8 cellular contexts compared by ENCODE assay signal in genomic region chr6:109373762-109374161, GRCh38. TPM values are rescaled to one million over a fixed set of nuclear protein-coding genes. Genes with fewer than 3 reads are reported as not detected.
A peak's percentile ranks its signal among the peaks of the same experiment; 100 is the strongest.
DNase-seq lines count a peak whose midpoint lies in the region; ATAC-seq, FAIRE-seq and TF ChIP-seq lines count a peak whose summit lies in the region.

No MANE protein-coding gene starts in this region.

- TF ChIP-seq POLR2A in K562 (conservative IDR thresholded peaks at IDR 0.05), result peak; percentile 23; the same call in 1 of the 2 replicates

- H3K79me2 ChIP-seq in K562 (ENCODE audit: control insufficient read depth, insufficient read depth, low read length), result peaks cover 94% of the 10 kb centered on the region

- intact Hi-C loops in K562 (cut with micrococcal nuclease) (no loop called here), tibial artery (cut with DNase I; ENCODE audit: low total_unique reads) (no loop called here)

- peaks cover 100% of the 10 kb centered on the region for H3K36me3 ChIP-seq in K562 (ENCODE audit: control insufficient read depth, insufficient read depth, low read length)
- peaks cover 59 to 79% (median 61%) of the 10 kb centered on the region in 3 donors for H3K36me3 ChIP-seq in tibial artery

- CTCF ChIA-PET in K562 (lab: Yijun Ruan, JAX; ENCODE audit: low intra/inter-chr PET ratio), result no interaction called here

- no peak for FAIRE-seq in K562 (lab: Jason Lieb, UNC)

- no peak for TF ChIP-seq EP300 in K562 (IDR thresholded peaks at IDR 0.05; ENCODE audit: low read length)

- no peak overlapping the region for H3K4me3 ChIP-seq in AG10803 (ENCODE audit: low read length)
- H3K4me3 ChIP-seq in K562, result no peak overlapping the region
- no peak overlapping the region for H3K4me3 ChIP-seq in tibial artery

- H3K4me1 ChIP-seq in K562 (replicated peaks in 1 of 2; ENCODE audit: control insufficient read depth in 2 of 2, insufficient read depth in 2 of 2, low read length in 2 of 2) (peaks cover 0 to 21% of the 10 kb centered on the region in 2 experiments; a peak in 2 of 5 replicates), tibial artery (peaks cover 0 to 66% (median 11%) of the 10 kb centered on the region in 4 donors)

- H3K27ac ChIP-seq in K562 (ENCODE audit: extremely low read depth, low read depth, low read length) (no peak overlapping the region), tibial artery (no peak overlapping the region)

- H2AFZ ChIP-seq in K562 (ENCODE audit: low read depth, low read length), result no peak overlapping the region

- no peak overlapping the region for H3K9ac ChIP-seq in K562 (ENCODE audit: insufficient read depth in 1 of 2, low read depth in 2 of 2, low read length in 2 of 2)

- no peaks in the 10 kb centered on the region for H3K9me3 ChIP-seq in K562 (replicated peaks; ENCODE audit: control insufficient read depth, insufficient read depth, low read depth, low read length)
- H3K9me3 ChIP-seq in tibial artery, result no peaks in the 10 kb centered on the region

- H3K27me3 ChIP-seq in K562 (ENCODE audit: control insufficient read depth in 2 of 2, insufficient read depth in 2 of 2, low read length in 2 of 2) (no peaks in the 10 kb centered on the region), tibial artery (no peaks in the 10 kb centered on the region)

- TF ChIP-seq CTCF in AG10803 (conservative IDR thresholded peaks at IDR 0.05; ENCODE audit: low read length), result no peak
- no peak for TF ChIP-seq CTCF in K562 (IDR thresholded peaks at IDR 0.05 in 2 of 3, conservative IDR thresholded peaks at IDR 0.05 in 1 of 3; ENCODE audit: insufficient read depth in 2 of 3, low read depth in 1 of 3, low read length in 3 of 3)
- TF ChIP-seq CTCF in tibial artery (IDR thresholded peaks at IDR 0.05), result no peak

- in situ Hi-C loops in K562 (cut with MboI), result no loop called here

- peaks cover 5% of the 10 kb centered on the region; the same call in 1 of the 2 replicates for H4K20me1 ChIP-seq in K562 (replicated peaks; ENCODE audit: control insufficient read depth, insufficient read depth, low read length)

- POLR2A ChIA-PET in K562 (lab: Yijun Ruan, JAX), result interaction anchor here (0.7 to 1.4 kb wide), 4 partner anchors 9 to 135 kb away, joined by 3 to 11 read pairs (median 3); partner anchors contain the start of gene CD164

- TF ChIP-seq RAD21 in K562 (CRISPR knock-in tag; conservative IDR thresholded peaks at IDR 0.05 in 1 of 2, IDR thresholded peaks at IDR 0.05 in 1 of 2), result no peak

- H3K9me1 ChIP-seq in K562 (ENCODE audit: control insufficient read depth, insufficient read depth, low read length), result no peaks in the 10 kb centered on the region

- H3K4me2 ChIP-seq in K562 (ENCODE audit: insufficient read depth, low read length), result no peak overlapping the region

- no TSS peak for BruUV-seq in K562 (replicated peaks; lab: Mats Ljungman, UMichigan)

- 98% methylated on average over 4 of the region's 4 CpGs for WGBS in K562 (ENCODE audit: insufficient coverage, low coverage, missing lambda C conversion rate)

- DNase-seq in AG10803 (ENCODE audit: low read depth), result peak; percentile 26
- no peak for DNase-seq in K562 (ENCODE audit: extremely low read depth in 1 of 4, low spot score in 3 of 4)
- no peak for DNase-seq in NCI-H187 treated with DMSO at 0.1 percent for 48 hours (lab: John Stamatoyannopoulos, UW)
- DNase-seq in tibial artery, result no peak
- DNase-seq in SKM-1 treated with dmso at 0.1 percent for 144 hours (lab: John Stamatoyannopoulos, UW; ENCODE audit: unreplicated experiment), result no peak
- DNase-seq in DMS 273 (lab: John Stamatoyannopoulos, UW; ENCODE audit: unreplicated experiment), result no peak

- peak; percentile 75 for ATAC-seq in GM19324 (IDR thresholded peaks at IDR 0.05; ENCODE audit: low FRiP score, unreplicated experiment)
- peak; percentile 94 for ATAC-seq in HG03175 (IDR thresholded peaks at IDR 0.05; ENCODE audit: unreplicated experiment)
- peak; percentile 14 for ATAC-seq in K562

TF ChIP-seq in K562, 482 proteins besides CTCF, POLR2A, EP300 and RAD21:
- TF ChIP-seq ZNF695 (CRISPR knock-in tag; IDR thresholded peaks at IDR 0.05) (no peak), HNRNPUL1 (IDR thresholded peaks at IDR 0.05; ENCODE audit: low read length) (no peak), MCM2 (IDR thresholded peaks at IDR 0.05; ENCODE audit: low read depth) (no peak), SMC3 (conservative IDR thresholded peaks at IDR 0.05; ENCODE audit: insufficient read depth, low read depth, low read length) (no peak), ELF1 (tag; IDR thresholded peaks at IDR 0.05) (no peak), ZNF780A (CRISPR knock-in tag; IDR thresholded peaks at IDR 0.05) (no peak), NONO (IDR thresholded peaks at IDR 0.05; ENCODE audit: low read depth in 2 of 2, low read length in 1 of 2) (no peak), ADNP (tag; IDR thresholded peaks at IDR 0.05) (no peak), SUPT5H (IDR thresholded peaks at IDR 0.05) (0 out of 2 replicates have a peak, but pooled peaks have one; percentile 21), MCM7 (IDR thresholded peaks at IDR 0.05) (no peak), ZKSCAN3 (CRISPR knock-in tag; IDR thresholded peaks at IDR 0.05) (no peak), RNF2 (IDR thresholded peaks at IDR 0.05) (no peak), HDAC3 (IDR thresholded peaks at IDR 0.05; ENCODE audit: borderline replicate concordance, partially characterized antibody) (no peak), BACH1 (tag; IDR thresholded peaks at IDR 0.05) (no peak), GABPB1 (CRISPR knock-in tag; IDR thresholded peaks at IDR 0.05) (no peak), POLR2AphosphoS2 (IDR thresholded peaks at IDR 0.05; ENCODE audit: low read length) (peak; percentile 22; the same call in 1 of the 2 replicates), ZNF76 (CRISPR knock-in tag; IDR thresholded peaks at IDR 0.05; ENCODE audit: borderline replicate concordance) (no peak), POLR2B (IDR thresholded peaks at IDR 0.05; ENCODE audit: low read depth, partially characterized antibody) (peak; percentile 35)
- TF ChIP-seq, protein P1, sequence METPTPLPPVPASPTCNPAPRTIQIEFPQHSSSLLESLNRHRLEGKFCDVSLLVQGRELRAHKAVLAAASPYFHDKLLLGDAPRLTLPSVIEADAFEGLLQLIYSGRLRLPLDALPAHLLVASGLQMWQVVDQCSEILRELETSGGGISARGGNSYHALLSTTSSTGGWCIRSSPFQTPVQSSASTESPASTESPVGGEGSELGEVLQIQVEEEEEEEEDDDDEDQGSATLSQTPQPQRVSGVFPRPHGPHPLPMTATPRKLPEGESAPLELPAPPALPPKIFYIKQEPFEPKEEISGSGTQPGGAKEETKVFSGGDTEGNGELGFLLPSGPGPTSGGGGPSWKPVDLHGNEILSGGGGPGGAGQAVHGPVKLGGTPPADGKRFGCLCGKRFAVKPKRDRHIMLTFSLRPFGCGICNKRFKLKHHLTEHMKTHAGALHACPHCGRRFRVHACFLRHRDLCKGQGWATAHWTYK (CRISPR knock-in tag; IDR thresholded peaks at IDR 0.05), result no peak

RNA-seq across cellular contexts. Expression of gene CD164, which starts 8.5 kb away (rescaled TPM):
- 114 and 222 TPM in 2 replicates for total RNA-seq in K562 (2011; cell fraction: chromatin; rRNA removed; ENCODE audit: low replicate concordance)
- 162 and 212 TPM in 2 replicates for total RNA-seq in K562 (2011; cell fraction: nucleolus; rRNA removed)
- 243 and 317 TPM in 2 replicates for total RNA-seq in K562 (2011; cell fraction: nucleoplasm; rRNA removed)
- 79.5 and 92.7 TPM in 2 replicates for total RNA-seq in K562 (2014; rRNA removed)
- 121 and 134 TPM in 2 replicates for total RNA-seq in K562 (2014; rRNA removed; fragmentation: Illumina TruSeq; extraction: Trizol)
- 191 and 199 TPM in 2 replicates for total RNA-seq in K562 (2015; rRNA removed; fragmentation: Illumina TruSeq; extraction: Trizol)
- total RNA-seq in K562 (2021), result 164 and 169 TPM in 2 replicates
- polyA plus RNA-seq in K562 (2011; rRNA removed), result 317 and 349 TPM in 2 replicates
- polyA plus RNA-seq in K562 (2011; cell fraction: cytosol; rRNA removed), result 107 and 156 TPM in 2 replicates
- polyA plus RNA-seq in K562 (2011; cell fraction: nucleus; rRNA removed), result 302 and 407 TPM in 2 replicates
- 177 and 329 TPM in 2 replicates for polyA plus RNA-seq in K562 (2012)
- polyA plus RNA-seq in K562 (2014; fragmentation: Illumina TruSeq; extraction: Trizol), result 186 and 188 TPM in 2 replicates
- 100 to 1,000 TPM; 165 to 179 TPM for polyA plus RNA-seq in K562 (2014; fragmentation: Nextera tagmentation; extraction: Ambion mirVana)
- polyA plus RNA-seq in K562 (2014; rRNA removed), result 117 and 143 TPM in 2 replicates
- 159 and 195 TPM in 2 replicates for polyA minus RNA-seq in K562 (2011; rRNA and poly(A)+ RNA removed)
- 154 and 189 TPM in 2 replicates for polyA minus RNA-seq in K562 (2011; cell fraction: cytosol; rRNA and poly(A)+ RNA removed)
- polyA minus RNA-seq in K562 (2011; cell fraction: nucleus; rRNA and poly(A)+ RNA removed), result 130 and 232 TPM in 2 replicates

Comparison
In these comparisons a context has a peak if more than half of its experiments do, and no peak if none do; other contexts are left out.
1. ATAC-seq: peak in every context shown above with its lines; median percentile 94 in HG03175; 75 in GM19324; 14 in K562.